10 cellular contexts compared by ENCODE assay signal in the genomic region with DNA sequence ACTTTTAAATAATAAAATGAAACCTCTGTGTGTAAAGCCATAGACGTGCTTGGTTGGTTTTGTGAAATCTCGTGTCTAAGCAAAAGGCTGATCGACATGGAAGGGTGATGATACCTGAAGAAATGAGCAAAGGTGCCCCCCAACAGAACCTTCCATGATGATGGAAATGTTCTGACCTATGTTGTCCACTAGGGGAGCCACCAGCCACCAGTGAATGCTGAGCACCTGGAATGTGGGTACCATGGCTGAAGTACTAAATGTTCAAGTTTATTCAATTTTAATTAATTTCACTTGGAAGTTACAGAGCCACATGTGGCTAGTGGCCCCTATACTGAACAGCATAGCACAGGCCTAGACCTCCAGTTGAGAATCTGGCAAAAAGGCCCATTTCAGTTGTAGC.
A peak's percentile ranks its signal among the peaks of the same experiment; 100 is the strongest.
DNase-seq lines count a peak whose midpoint lies in the region; ATAC-seq and TF ChIP-seq lines count a peak whose summit lies in the region.
"Had no signal": no experiment of that assay in that cellular context is flagged by ENCODE, and none has a peak within 500 bp of the region (broad histone marks: within the 10 kb centered on the region; RNA-seq: fewer than 3 reads in every experiment).

No MANE protein-coding gene starts in this region.

- no peak overlapping the region for H3K27ac Mint-ChIP-seq in activated T-cell treated with anti-CD3 and anti-CD28 coated beads, Interleukin-2, amount 50 U/mL, for 72 hours
- H3K27ac Mint-ChIP-seq: immature natural killer cell had no signal

- H3K4me2 ChIP-seq in mesenchymal stem cell (ENCODE audit: low read length, poor library complexity, severe bottlenecking) = no peak overlapping the region

- H3K36me3 ChIP-seq in H7 (replicated peaks; ENCODE audit: control insufficient read depth, insufficient read depth, low read length) (no peaks in the 10 kb centered on the region), mesenchymal stem cell (ENCODE audit: control insufficient read depth in 1 of 2, insufficient read depth in 2 of 2, low read depth in 1 of 2, low read length in 2 of 2) (no peaks in the 10 kb centered on the region)

- H2BK5ac ChIP-seq in mesenchymal stem cell (ENCODE audit: low read depth, low read length, poor library complexity, severe bottlenecking) = no peak overlapping the region

- H4K8ac ChIP-seq in mesenchymal stem cell (ENCODE audit: low read length) = no peak overlapping the region

- H3K27me3 ChIP-seq in H7 (ENCODE audit: control insufficient read depth, insufficient read depth, low read length) (no peaks in the 10 kb centered on the region), mesenchymal stem cell (ENCODE audit: control insufficient read depth in 1 of 2, insufficient read depth in 1 of 2, low read length in 2 of 2) (peaks cover 10 to 18% of the 10 kb centered on the region in 2 experiments)

- no peak overlapping the region for H4K91ac ChIP-seq in mesenchymal stem cell (ENCODE audit: low read length)

- no peaks in the 10 kb centered on the region for H3K4me1 ChIP-seq in mesenchymal stem cell (ENCODE audit: control insufficient read depth, insufficient read depth, low read depth, low read length)

- no peaks in the 10 kb centered on the region for H3K9me3 Mint-ChIP-seq in activated T-cell treated with anti-CD3 and anti-CD28 coated beads, Interleukin-2, amount 50 U/mL, for 72 hours

- no peak overlapping the region for H3K4me3 Mint-ChIP-seq in activated T-cell treated with anti-CD3 and anti-CD28 coated beads, Interleukin-2, amount 50 U/mL, for 72 hours
- H3K4me3 Mint-ChIP-seq: immature natural killer cell had no signal

- H3K23ac ChIP-seq in mesenchymal stem cell (ENCODE audit: low read length in 2 of 2) = no peak overlapping the region

- in situ Hi-C loops in astrocyte of the cerebellum (cut with HindIII; ENCODE audit: low sequenced_read_pairs) = loop anchor here (5.0 to 25.0 kb wide), 2 partner anchors 63 to 153 kb away; a partner anchor contains a TSS

- TF ChIP-seq CTCF in AG10803 (conservative IDR thresholded peaks at IDR 0.05; ENCODE audit: low read length) (peak; percentile 48), astrocyte of the cerebellum (IDR thresholded peaks at IDR 0.05; ENCODE audit: low read depth, low read length, missing control alignments) (peak; percentile 38)

- WGBS in mesenchymal stem cell = 68% methylated on average over 3 of the region's 3 CpGs

- H2BK120ac ChIP-seq in mesenchymal stem cell (ENCODE audit: low read depth, low read length) = no peak overlapping the region

- H3K4me3 ChIP-seq in AG10803 (ENCODE audit: low read length) (no peak overlapping the region), H7 (ENCODE audit: insufficient read depth, low read depth, low read length) (no peak overlapping the region), astrocyte of the cerebellum (ENCODE audit: low read depth, low read length) (no peak overlapping the region), mesenchymal stem cell (ENCODE audit: insufficient read depth in 1 of 2, low read depth in 1 of 2, low read length in 2 of 2) (no peak overlapping the region)

- H2BK15ac ChIP-seq in mesenchymal stem cell (ENCODE audit: low read depth, poor library complexity, severe bottlenecking) = no peak overlapping the region

- no peak overlapping the region for H2BK12ac ChIP-seq in mesenchymal stem cell (ENCODE audit: low read length in 2 of 2)

- peaks cover 0 to 1% of the 10 kb centered on the region in 2 donors for H3K36me3 Mint-ChIP-seq in activated T-cell treated with anti-CD3 and anti-CD28 coated beads, Interleukin-2, amount 50 U/mL, for 72 hours (ENCODE audit: insufficient read depth in 2 of 2)
- H3K36me3 Mint-ChIP-seq: immature natural killer cell had no signal

- intact Hi-C loops in left colon (cut with DNase I, micrococcal nuclease) = loop anchor here in 1 of 2 donors (5.0 to 10.0 kb wide), 3 partner anchors 190 to 310 kb away; no protein-coding TSS in a partner anchor

- no peaks in the 10 kb centered on the region for H3K9me3 ChIP-seq in mesenchymal stem cell (ENCODE audit: control insufficient read depth, low read length)

- peak; percentile 24 for ATAC-seq in left colon
- ATAC-seq in activated T-cell treated with anti-CD3 and anti-CD28 coated beads, Interleukin-2, amount 50 U/mL, for 72 hours (replicated peaks in 1 of 2) = no peak

- DNase-seq in AG10803 (ENCODE audit: low read depth) (no peak), H7 (peak; percentile 21), astrocyte of the cerebellum (ENCODE audit: low read depth) (no peak), left colon (no peak), activated gamma-delta T cell (lab: John Stamatoyannopoulos, UW) (no peak), mesenchymal stem cell (no peak)
- no peak for DNase-seq in activated T-cell treated with anti-CD3 and anti-CD28 coated beads, Interleukin-2, amount 50 U/mL, for 1 hour
- no peak for DNase-seq in activated T-cell treated with anti-CD3 and anti-CD28 coated beads, Interleukin-2, amount 50 U/mL, for 72 hours
- DNase-seq: immature natural killer cell, small intestine had no signal

- no peak overlapping the region for H3K14ac ChIP-seq in mesenchymal stem cell (ENCODE audit: low read length in 2 of 2)

- no peak overlapping the region for H2AFZ ChIP-seq in mesenchymal stem cell (ENCODE audit: low read depth, low read length)

- H3K18ac ChIP-seq in mesenchymal stem cell (ENCODE audit: low read depth in 1 of 2, low read length in 2 of 2) = no peak overlapping the region

- peaks cover 9% of the 10 kb centered on the region for H3K4me1 Mint-ChIP-seq in activated T-cell treated with anti-CD3 and anti-CD28 coated beads, Interleukin-2, amount 50 U/mL, for 72 hours (ENCODE audit: low read depth)

- no peak overlapping the region for H2AK5ac ChIP-seq in mesenchymal stem cell (ENCODE audit: low read length, severe bottlenecking)

- H3K79me1 ChIP-seq in mesenchymal stem cell (replicated peaks; ENCODE audit: low read length, poor library complexity, severe bottlenecking) = no peaks in the 10 kb centered on the region

- no peak overlapping the region for H3K27ac ChIP-seq in mesenchymal stem cell (ENCODE audit: low read length, poor library complexity, severe bottlenecking)

- H3K9ac ChIP-seq in mesenchymal stem cell (ENCODE audit: low read length) = no peak overlapping the region

- H3K4ac ChIP-seq in mesenchymal stem cell (ENCODE audit: low read depth in 1 of 2, low read length in 2 of 2) = no peak overlapping the region

- H3K27me3 Mint-ChIP-seq in activated T-cell treated with anti-CD3 and anti-CD28 coated beads, Interleukin-2, amount 50 U/mL, for 72 hours (ENCODE audit: low read depth) = peaks cover 51% of the 10 kb centered on the region
